Comparison of ENCODE assay signal across 8 cellular contexts in genomic region chr21:34029724-34030528, GRCh38. TPM values are rescaled to one million over a fixed set of nuclear protein-coding genes. Genes with fewer than 3 reads are reported as not detected.
DNase-seq lines count a peak whose midpoint lies in the region; ATAC-seq and TF ChIP-seq lines count a peak whose summit lies in the region.

No MANE protein-coding gene starts in this region.

- no peaks in the 10 kb centered on the region for H3K36me3 ChIP-seq in neuronal stem cell (replicated peaks in 1 of 2; ENCODE audit: control insufficient read depth in 2 of 2, insufficient read depth in 2 of 2, low read length in 2 of 2)

- no peak overlapping the region for H3K18ac ChIP-seq in neuronal stem cell (ENCODE audit: low read length)

- no peak overlapping the region for H3K4me2 ChIP-seq in neuronal stem cell (ENCODE audit: insufficient read depth, low read length, poor library complexity, severe bottlenecking)

- no peaks in the 10 kb centered on the region for H3K79me1 ChIP-seq in neuronal stem cell (ENCODE audit: low read depth, low read length)

- no peak overlapping the region for H3K23ac ChIP-seq in neuronal stem cell (ENCODE audit: low read depth, low read length, poor library complexity)

- no peak overlapping the region for H2BK15ac ChIP-seq in neuronal stem cell (ENCODE audit: low read length)

- no peak overlapping the region for H4K91ac ChIP-seq in neuronal stem cell (ENCODE audit: low read depth, low read length, poor library complexity)

- H2BK12ac ChIP-seq in neuronal stem cell (ENCODE audit: low read length) = no peak overlapping the region

- WGBS in neuronal stem cell (ENCODE audit: extremely low coverage in 2 of 2, insufficient read length in 2 of 2, insufficient replicate concordance in 1 of 2), 2 donors = no CpG with 5 or more reads among the region's 14 CpGs

- H4K8ac ChIP-seq in neuronal stem cell (ENCODE audit: low read depth, low read length) = no peak overlapping the region

- ATAC-seq in GM19397 (IDR thresholded peaks at IDR 0.05; ENCODE audit: unreplicated experiment) = no peak

- no peak overlapping the region for H3K27ac ChIP-seq in neuronal stem cell (replicated peaks; ENCODE audit: low read length)

- TF ChIP-seq CTCF in GM13977 (IDR thresholded peaks at IDR 0.05; ENCODE audit: extremely low read depth, insufficient read depth, missing control alignments) (no peak), HFF-Myc (IDR thresholded peaks at IDR 0.05; ENCODE audit: low read depth, low read length, missing control alignments) (no peak), fibroblast of the aortic adventitia (IDR thresholded peaks at IDR 0.05; ENCODE audit: insufficient read depth, low read length) (no peak)

- H3K14ac ChIP-seq in neuronal stem cell (ENCODE audit: low read length) = no peak overlapping the region

- DNase-seq in GM13977 (ENCODE audit: low spot score) = peak; percentile 23
- DNase-seq in HFF-Myc (ENCODE audit: extremely low read depth, low read depth) = peak; percentile 73
- peak; percentile 56 to 76 for DNase-seq in NCI-H526 (lab: John Stamatoyannopoulos, UW)
- peak; percentile 46 for DNase-seq in activated T-cell treated with anti-CD3 and anti-CD28 coated beads, Interleukin-2, amount 50 U/mL, for 1 hour
- DNase-seq in fibroblast of the aortic adventitia (ENCODE audit: low read depth) = peak; percentile 83
- peak; percentile 58 for DNase-seq in neuronal stem cell (ENCODE audit: low spot score)
- no peak for DNase-seq in NCI-H345 treated with DMSO at 0.1 percent for 48 hours (lab: John Stamatoyannopoulos, UW; ENCODE audit: unreplicated experiment)

- H2AFZ ChIP-seq in neuronal stem cell (ENCODE audit: low read length) = peak overlapping the region; percentile 47

- no peak overlapping the region for H2BK5ac ChIP-seq in neuronal stem cell (ENCODE audit: low read length)

- H3K4me3 ChIP-seq in HFF-Myc (replicated peaks; ENCODE audit: low read depth, low read length) (no peak overlapping the region), fibroblast of the aortic adventitia (ENCODE audit: low read depth, low read length) (peak overlapping the region; percentile 32), neuronal stem cell (ENCODE audit: low read length in 2 of 2) (no peak overlapping the region)

- no peaks in the 10 kb centered on the region for H3K27me3 ChIP-seq in neuronal stem cell (ENCODE audit: control insufficient read depth in 3 of 3, insufficient read depth in 3 of 3, low read depth in 1 of 3, low read length in 3 of 3)

- H2AK5ac ChIP-seq in neuronal stem cell (ENCODE audit: low read depth, low read length) = no peak overlapping the region

- no peak overlapping the region for H2BK120ac ChIP-seq in neuronal stem cell (ENCODE audit: low read depth, low read length)

- H3K4ac ChIP-seq in neuronal stem cell (ENCODE audit: low read length) = no peak overlapping the region

- in situ Hi-C loops in GM13977 (cut with MboI; ENCODE audit: low pct_unique_long_range_greater_than_20kb, low sequenced_read_pairs, unreplicated experiment) = no loop called here

- H3K9me3 ChIP-seq in neuronal stem cell (replicated peaks in 1 of 2; ENCODE audit: control insufficient read depth in 2 of 2, insufficient read depth in 1 of 2, low read depth in 1 of 2, low read length in 2 of 2) = no peaks in the 10 kb centered on the region

- peaks cover 5 to 6% of the 10 kb centered on the region in 2 donors for H3K4me1 ChIP-seq in neuronal stem cell (ENCODE audit: control insufficient read depth in 2 of 2, insufficient read depth in 1 of 2, low read depth in 1 of 2, low read length in 2 of 2)

- H3K9ac ChIP-seq in neuronal stem cell (ENCODE audit: low read depth, low read length, poor library complexity) = no peak overlapping the region

RNA-seq across cellular contexts. Expression of gene MRPS6, which starts 43.5 kb away (rescaled TPM):
- 19.5 and 78.1 TPM in 2 replicates for total RNA-seq in fibroblast of the aortic adventitia (ENCODE audit: low replicate concordance)
- polyA plus RNA-seq in neuronal stem cell (2013, experiment 1 of 2) = 357 TPM
- polyA plus RNA-seq in neuronal stem cell (2013, experiment 2 of 2) = 340 TPM

RNA-seq across cellular contexts. Expression of gene SLC5A3, which starts 43.5 kb away (rescaled TPM):
- 28.5 and 56.6 TPM in 2 replicates for total RNA-seq in fibroblast of the aortic adventitia (ENCODE audit: low replicate concordance)
- polyA plus RNA-seq in neuronal stem cell (2013, experiment 1 of 2) = 15.1 TPM
- 15.5 TPM for polyA plus RNA-seq in neuronal stem cell (2013, experiment 2 of 2)
